1 cellular context compared by ENCODE assay signal in the genomic region with DNA sequence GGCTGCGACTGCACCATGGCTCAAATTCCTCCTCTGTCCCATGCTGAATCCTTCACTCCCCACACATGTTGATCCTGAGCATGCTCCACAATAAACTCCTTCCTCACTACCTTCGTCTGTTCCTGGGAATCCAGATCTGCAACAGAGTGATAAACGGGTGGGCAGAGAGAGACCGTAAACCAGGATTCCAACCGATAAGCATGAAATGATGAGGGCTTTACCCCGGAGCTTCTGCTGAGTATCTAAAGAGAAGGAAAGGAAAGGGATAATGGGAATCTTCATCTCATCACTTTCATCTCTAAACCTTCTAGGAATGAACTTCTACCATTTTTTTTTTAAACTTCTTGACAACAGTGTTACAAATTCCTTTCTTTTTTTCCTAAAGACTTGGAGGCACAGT.
TF ChIP-seq lines count a peak whose summit lies in the region.

No MANE protein-coding gene starts in this region.

TF ChIP-seq in H1, 55 proteins besides CTCF, POLR2A, EP300 and RAD21:
- TF ChIP-seq CHD1 (IDR thresholded peaks at IDR 0.05; ENCODE audit: low read depth, low read length) (no peak), JUND (IDR thresholded peaks at IDR 0.05; ENCODE audit: low read length) (no peak), RFX5 (IDR thresholded peaks at IDR 0.05; ENCODE audit: borderline replicate concordance, low read depth, low read length) (no peak), YY1 (IDR thresholded peaks at IDR 0.05; ENCODE audit: low read depth, low read length) (no peak), CEBPB (IDR thresholded peaks at IDR 0.05; ENCODE audit: low read depth, low read length) (no peak), KDM5A (IDR thresholded peaks at IDR 0.05; ENCODE audit: low read length) (no peak), ASH2L (IDR thresholded peaks at IDR 0.05; ENCODE audit: low read length) (no peak)
TF ChIP-seq in H1: peak in this region for 0.
